Comparison of ENCODE assay signal across 15 cellular contexts in genomic region chr3:169510378-169510777, GRCh38.
DNase-seq lines count a peak whose midpoint lies in the region; ATAC-seq and TF ChIP-seq lines count a peak whose summit lies in the region.
"Had no signal": no experiment of that assay in that cellular context is flagged by ENCODE, and none has a peak within 500 bp of the region (broad histone marks: within the 10 kb centered on the region; RNA-seq: fewer than 3 reads in every experiment).

No MANE protein-coding gene starts in this region.

- H3K27ac Mint-ChIP-seq in CD4-positive, alpha-beta T cell = peak overlapping the region; percentile 52
- H3K27ac Mint-ChIP-seq: activated CD4-positive, alpha-beta memory T cell treated with anti-CD3 and anti-CD28 coated beads, Interleukin-2, amount 10 ng/mL, durations not matched to agents 7 days and 5 days; nephron progenitor cell had no signal

- no peak for DNase-seq in CD4-positive, alpha-beta T cell
- DNase-seq in SK-N-DZ (ENCODE audit: low spot score) (peak; percentile 91), islet precursor cell (peak; percentile 58), AG08395 (ENCODE audit: low spot score) (no peak)
- DNase-seq in stimulated activated CD4-positive, alpha-beta T cell treated with anti-CD3 and anti-CD28 coated beads, Interleukin-2, amount 100 ng/mL, for 48 hours = no peak
- DNase-seq: activated CD4-positive, alpha-beta memory T cell treated with anti-CD3 and anti-CD28 coated beads, Interleukin-2, amount 10 ng/mL, durations not matched to agents 7 days and 5 days; cerebellar nuclear complex; foreskin fibroblast; KBM-7; NCI-H1105 treated with DMSO at 0.1 percent for 48 hours; nephron progenitor cell had no signal

- no peaks in the 10 kb centered on the region for H3K9me3 ChIP-seq in CD4-positive, alpha-beta T cell (ENCODE audit: control insufficient read depth, low read length)

- POLR2A ChIA-PET in CD4-positive, alpha-beta T cell (lab: Charles Lee) = no interaction called here

- peaks cover 12% of the 10 kb centered on the region for H3K4me1 Mint-ChIP-seq in CD4-positive, alpha-beta T cell (ENCODE audit: low read depth)

- CTCF ChIA-PET in CD4-positive, alpha-beta T cell (lab: Charles Lee) = no interaction called here

- intact Hi-C loops in CD4-positive, alpha-beta T cell (cut with DNase I, micrococcal nuclease) = no loop called here

- TF ChIP-seq CTCF in CD4-positive, alpha-beta T cell (IDR thresholded peaks at IDR 0.05) = no peak

- no peaks in the 10 kb centered on the region for H3K9me3 Mint-ChIP-seq in CD4-positive, alpha-beta T cell
- H3K9me3 Mint-ChIP-seq: activated CD4-positive, alpha-beta memory T cell treated with anti-CD3 and anti-CD28 coated beads, Interleukin-2, amount 10 ng/mL, durations not matched to agents 7 days and 5 days; nephron progenitor cell had no signal

- H3K27me3 Mint-ChIP-seq in CD4-positive, alpha-beta T cell = no peaks in the 10 kb centered on the region
- H3K27me3 Mint-ChIP-seq: activated CD4-positive, alpha-beta memory T cell treated with anti-CD3 and anti-CD28 coated beads, Interleukin-2, amount 10 ng/mL, durations not matched to agents 7 days and 5 days had no signal

- H3K36me3 Mint-ChIP-seq in CD4-positive, alpha-beta T cell (ENCODE audit: low read depth) = no peaks in the 10 kb centered on the region

- ATAC-seq in CD4-positive, alpha-beta T cell (ENCODE audit: poor library complexity) = no peak
- ATAC-seq in GM19395 (IDR thresholded peaks at IDR 0.05; ENCODE audit: unreplicated experiment) (peak; percentile 2), GM21717 (IDR thresholded peaks at IDR 0.05; ENCODE audit: unreplicated experiment) (no peak), GM18502 (IDR thresholded peaks at IDR 0.05; ENCODE audit: poor library complexity, unreplicated experiment) (no peak)

- no peaks in the 10 kb centered on the region for H3K27me3 ChIP-seq in CD4-positive, alpha-beta T cell (ENCODE audit: control insufficient read depth, insufficient read depth, low read length)

- H3K4me3 Mint-ChIP-seq in CD4-positive, alpha-beta T cell = no peak overlapping the region
- H3K4me3 Mint-ChIP-seq: activated CD4-positive, alpha-beta memory T cell treated with anti-CD3 and anti-CD28 coated beads, Interleukin-2, amount 10 ng/mL, durations not matched to agents 7 days and 5 days; nephron progenitor cell had no signal

- no peak overlapping the region for H3K27ac ChIP-seq in CD4-positive, alpha-beta T cell (ENCODE audit: low read depth, low read length)
- H3K27ac ChIP-seq: C4-2B had no signal

Comparison
In these comparisons a context has a peak if more than half of its experiments do, and no peak if none do; other contexts are left out.
1. DNase-seq: peak in SK-N-DZ (single experiment) and islet precursor cell (single experiment); none in CD4-positive, alpha-beta T cell (0 of 10), AG08395 (single experiment) and stimulated activated CD4-positive, alpha-beta T cell treated with anti-CD3 and anti-CD28 coated beads, Interleukin-2, amount 100 ng/mL, for 48 hours (0 of 2).